ENCODE assay signal across 8 cellular contexts in genomic region chrX:109732780-109733657, GRCh38. TPM values are rescaled to one million over a fixed set of nuclear protein-coding genes. Genes with fewer than 3 reads are reported as not detected.
A peak's percentile ranks its signal among the peaks of the same experiment; 100 is the strongest.
DNase-seq lines count a peak whose midpoint lies in the region; ATAC-seq and TF ChIP-seq lines count a peak whose summit lies in the region.

ACSL4 (minus strand) TSS chrX:109733257; CDS start chrX:109683363, 49,894 bp downstream.

- H3K27ac ChIP-seq in HUES48 (ENCODE audit: low read depth, low read length), result peak within 1 kb of the TSS; percentile 80
- peak within 1 kb of the TSS; percentile 72 for H3K27ac ChIP-seq in OCI-LY1 (ENCODE audit: low read depth, low read length, poor library complexity, severe bottlenecking)

- H3K27ac Mint-ChIP-seq in mesothelial cell of epicardium, result peak within 1 kb of the TSS; percentile 89

- H3K9me3 ChIP-seq in HUES48 (ENCODE audit: control insufficient read depth, insufficient read depth, low read length) (no peaks in the 10 kb centered on the region), OCI-LY1 (ENCODE audit: low read length) (no peaks in the 10 kb centered on the region)

- H3K4me2 ChIP-seq in OCI-LY1 (ENCODE audit: low read length), result peak within 1 kb of the TSS; percentile 97

- H3K27me3 Mint-ChIP-seq in mesothelial cell of epicardium (ENCODE audit: low read depth), result no peaks in the 10 kb centered on the region

- in situ Hi-C loops in endometrial microvascular endothelial cells (cut with HindIII; ENCODE audit: inconsistent ontology term, low pct_unique_long_range_greater_than_20kb, low sequenced_read_pairs), result no loop called here

- H3K9ac ChIP-seq in HUES48 (ENCODE audit: low read depth, low read length) (peak within 1 kb of the TSS; percentile 88), OCI-LY1 (ENCODE audit: low read length) (peak within 1 kb of the TSS; percentile 99)

- H3K9me2 ChIP-seq in OCI-LY1 (ENCODE audit: low read depth, low read length), result no peaks in the 10 kb centered on the region

- no peaks in the 10 kb centered on the region for H3F3A ChIP-seq in OCI-LY1 (ENCODE audit: insufficient read depth, low read length)

- H3K9me3 Mint-ChIP-seq in mesothelial cell of epicardium, result peaks cover 6% of the 10 kb centered on the region

- peaks cover 7% of the 10 kb centered on the region for H3K4me1 Mint-ChIP-seq in mesothelial cell of epicardium

- DNase-seq in CMK (ENCODE audit: low read depth) (peak; percentile 37), mesothelial cell of epicardium (ENCODE audit: low spot score in 2 of 2, unreplicated experiment in 2 of 2) (peak; percentile 73 to 86)
- DNase-seq in activated CD8-positive, alpha-beta memory T cell treated with anti-CD3 and anti-CD28 coated beads, Interleukin-2, amount 50 U/mL, for 4 hours, result peak; percentile 91
- DNase-seq in stimulated activated CD8-positive, alpha-beta memory T cell treated with anti-CD3 and anti-CD28 coated beads, Interleukin-15, amount 100 ng/mL, for 4 hours (ENCODE audit: low read depth in 2 of 2), result peak; percentile 77 to 81

- H3K4me1 ChIP-seq in HUES48 (ENCODE audit: control insufficient read depth, insufficient read depth, low read length) (peaks cover 12% of the 10 kb centered on the region), OCI-LY1 (ENCODE audit: insufficient read depth, low read length, severe bottlenecking) (peaks cover 25% of the 10 kb centered on the region)

- H3K79me2 ChIP-seq in OCI-LY1 (ENCODE audit: insufficient read depth, low read length), result peaks cover 47% of the 10 kb centered on the region

- peak within 1 kb of the TSS; percentile 71 for H2AFZ ChIP-seq in OCI-LY1 (ENCODE audit: low read length)

- TF ChIP-seq CTCF in OCI-LY1 (IDR thresholded peaks at IDR 0.05; ENCODE audit: low read length) (no peak), mesothelial cell of epicardium (IDR thresholded peaks at IDR 0.05; ENCODE audit: unreplicated experiment) (no peak)

- peak within 1 kb of the TSS; percentile 86 for H3K4me3 Mint-ChIP-seq in mesothelial cell of epicardium

- H3K36me3 ChIP-seq in HUES48 (ENCODE audit: control insufficient read depth, insufficient read depth, low read length) (no peaks in the 10 kb centered on the region), OCI-LY1 (ENCODE audit: insufficient read depth, low read length) (peaks cover 14% of the 10 kb centered on the region)

- ATAC-seq in GM21367 (IDR thresholded peaks at IDR 0.05; ENCODE audit: unreplicated experiment), result peak; percentile 75

- H3K27me3 ChIP-seq in HUES48 (ENCODE audit: control insufficient read depth, insufficient read depth, low read length), result peaks cover 32% of the 10 kb centered on the region
- H3K27me3 ChIP-seq in OCI-LY1 (ENCODE audit: insufficient read depth, low read length), result no peaks in the 10 kb centered on the region

- peaks cover 1% of the 10 kb centered on the region for H3K36me3 Mint-ChIP-seq in mesothelial cell of epicardium

- H3K4me3 ChIP-seq in HUES48 (ENCODE audit: low read depth, low read length) (peak within 1 kb of the TSS; percentile 97), OCI-LY1 (ENCODE audit: low read depth, low read length, poor library complexity, severe bottlenecking) (peak within 1 kb of the TSS; percentile 99)

- no peaks in the 10 kb centered on the region for H4K20me1 ChIP-seq in OCI-LY1 (ENCODE audit: insufficient read depth, low read length)

RNA-seq across cellular contexts. Expression of gene ACSL4, which starts in this region (rescaled TPM):
- total RNA-seq in endometrial microvascular endothelial cells (ENCODE audit: inconsistent ontology term) (137 TPM), mesothelial cell of epicardium (14.0 to 15.4 TPM (median 15.0 TPM) in 3 replicates)

Comparison
In these comparisons a context has a peak if more than half of its experiments do, and no peak if none do; other contexts are left out.
1. Peak in every context shown above with its lines: DNase-seq, ATAC-seq, H3K4me3 ChIP-seq and H3K27ac ChIP-seq.
2. DNase-seq: peak in every context shown above with its lines; median percentile 91 in activated CD8-positive, alpha-beta memory T cell treated with anti-CD3 and anti-CD28 coated beads, Interleukin-2, amount 50 U/mL, for 4 hours; 80 in mesothelial cell of epicardium; 79 in stimulated activated CD8-positive, alpha-beta memory T cell treated with anti-CD3 and anti-CD28 coated beads, Interleukin-15, amount 100 ng/mL, for 4 hours; 37 in CMK.